In genomic region chr7:151727579-151728285, GRCh38 we compare ENCODE assay signal across 8 cellular contexts.
DNase-seq lines count a peak whose midpoint lies in the region; ATAC-seq, FAIRE-seq and TF ChIP-seq lines count a peak whose summit lies in the region.

No MANE protein-coding gene starts in this region.

- BruUV-seq in K562 (replicated peaks; lab: Mats Ljungman, UMichigan), result no TSS peak

- no peak for TF ChIP-seq POLR2A in K562 (conservative IDR thresholded peaks at IDR 0.05)

- POLR2A ChIA-PET in K562 (lab: Yijun Ruan, JAX), result interaction anchor here (0.6 kb wide), 1 partner anchor 170 kb away, joined by 3 read pairs; no protein-coding TSS in a partner anchor

- TF ChIP-seq CTCF in K562 (IDR thresholded peaks at IDR 0.05 in 2 of 3, conservative IDR thresholded peaks at IDR 0.05 in 1 of 3; ENCODE audit: insufficient read depth in 2 of 3, low read depth in 1 of 3, low read length in 3 of 3) (peak in 2 of 3 experiments; percentile 10 to 19; a peak in 1 of 6 replicates), lung (IDR thresholded peaks at IDR 0.05; ENCODE audit: control extremely low read depth, extremely low read depth) (no peak)

- intact Hi-C loops in K562 (cut with micrococcal nuclease), result no loop called here

- peak; percentile 82 for FAIRE-seq in K562 (lab: Jason Lieb, UNC)

- H3K4me1 ChIP-seq in K562 (replicated peaks in 1 of 2; ENCODE audit: control insufficient read depth in 2 of 2, insufficient read depth in 2 of 2, low read length in 2 of 2) (peaks cover 0 to 19% of the 10 kb centered on the region in 2 experiments; a peak in 2 of 5 replicates), lung (ENCODE audit: control insufficient read depth in 2 of 2, insufficient read depth in 2 of 2, low read length in 2 of 2) (peaks cover 5 to 11% of the 10 kb centered on the region in 2 donors)

- CTCF ChIA-PET in K562 (lab: Yijun Ruan, JAX; ENCODE audit: low intra/inter-chr PET ratio), result no interaction called here

- no peak overlapping the region for H3K9ac ChIP-seq in K562 (ENCODE audit: insufficient read depth in 1 of 2, low read depth in 2 of 2, low read length in 2 of 2)

- no peak overlapping the region for H3K4me2 ChIP-seq in K562 (ENCODE audit: insufficient read depth, low read length)

- TF ChIP-seq EP300 in K562 (IDR thresholded peaks at IDR 0.05; ENCODE audit: low read length), result no peak

- no peaks in the 10 kb centered on the region for H3K79me2 ChIP-seq in K562 (ENCODE audit: control insufficient read depth, insufficient read depth, low read length)

- in situ Hi-C loops in SK-MEL-5 (cut with HindIII; ENCODE audit: low pct_unique_long_range_greater_than_20kb, low sequenced_read_pairs) (no loop called here), K562 (cut with MboI) (no loop called here)

- no peaks in the 10 kb centered on the region for H3K9me3 ChIP-seq in K562 (replicated peaks; ENCODE audit: control insufficient read depth, insufficient read depth, low read depth, low read length)
- no peaks in the 10 kb centered on the region for H3K9me3 ChIP-seq in lung (ENCODE audit: control insufficient read depth in 2 of 2, insufficient read depth in 1 of 2, low read length in 1 of 2)

- peak; percentile 78 for ATAC-seq in HG02852 (IDR thresholded peaks at IDR 0.05; ENCODE audit: unreplicated experiment)
- peak; percentile 72 for ATAC-seq in K562
- ATAC-seq in lung (ENCODE audit: insufficient read depth, low FRiP score), result peak; percentile 83
- no peak for ATAC-seq in GM21528 (IDR thresholded peaks at IDR 0.05; ENCODE audit: low FRiP score, unreplicated experiment)

- peak; percentile 93 for DNase-seq in GM04503 (ENCODE audit: low read depth)
- peak; percentile 49 for DNase-seq in SK-MEL-5 (ENCODE audit: low read depth, low spot score)
- peak; percentile 61 to 71 (median 66) for DNase-seq in K562 (ENCODE audit: extremely low read depth in 1 of 4, low spot score in 3 of 4)
- DNase-seq in lung (ENCODE audit: low spot score), result peak; percentile 76
- peak; percentile 7 to 14 for DNase-seq in stimulated activated CD8-positive, alpha-beta memory T cell treated with anti-CD3 and anti-CD28 coated beads, Interleukin-4, amount 100 ng/mL, for 1 hour (ENCODE audit: low read depth in 2 of 2, low spot score in 1 of 2)
- no peak for DNase-seq in inferior parietal cortex (ENCODE audit: extremely low spot score)

- no peaks in the 10 kb centered on the region; the same call in 1 of the 2 replicates for H4K20me1 ChIP-seq in K562 (replicated peaks; ENCODE audit: control insufficient read depth, insufficient read depth, low read length)

- H3K27me3 ChIP-seq in K562 (ENCODE audit: control insufficient read depth in 2 of 2, insufficient read depth in 2 of 2, low read length in 2 of 2) (peaks cover 60 to 94% of the 10 kb centered on the region in 2 experiments), lung (ENCODE audit: control insufficient read depth, insufficient read depth) (no peaks in the 10 kb centered on the region)

- H3K9me1 ChIP-seq in K562 (ENCODE audit: control insufficient read depth, insufficient read depth, low read length), result peaks cover 3% of the 10 kb centered on the region

- H3K4me3 ChIP-seq in K562 (no peak overlapping the region), lung (no peak overlapping the region)

- H2AFZ ChIP-seq in K562 (ENCODE audit: low read depth, low read length), result no peak overlapping the region

- no peak overlapping the region for H3K27ac ChIP-seq in K562 (ENCODE audit: extremely low read depth, low read depth, low read length)
- H3K27ac ChIP-seq in lung (ENCODE audit: low read depth in 1 of 2, low read length in 1 of 2), result peak overlapping the region; percentile 44 to 74

- WGBS in K562 (ENCODE audit: insufficient coverage, low coverage, missing lambda C conversion rate), result 1% methylated on average over 16 of the region's 18 CpGs
- WGBS in lung, 2 donors, result 53 to 62% methylated on average over 18 of the region's 18 CpGs

- H3K36me3 ChIP-seq in K562 (ENCODE audit: control insufficient read depth, insufficient read depth, low read length), result no peaks in the 10 kb centered on the region
- no peaks in the 10 kb centered on the region for H3K36me3 ChIP-seq in lung (ENCODE audit: control insufficient read depth in 2 of 2, insufficient read depth in 2 of 2, low read length in 2 of 2)

- no peak for TF ChIP-seq RAD21 in K562 (CRISPR knock-in tag; conservative IDR thresholded peaks at IDR 0.05 in 1 of 2, IDR thresholded peaks at IDR 0.05 in 1 of 2)

TF ChIP-seq in K562, 482 proteins besides CTCF, POLR2A, EP300 and RAD21 (continues in another document):
- no peak for TF ChIP-seq IRF1 (CRISPR knock-in tag; IDR thresholded peaks at IDR 0.05; ENCODE audit: borderline replicate concordance)
- TF ChIP-seq HMGN3 (IDR thresholded peaks at IDR 0.05; ENCODE audit: borderline replicate concordance, extremely low read depth, insufficient read length, low read depth, low read length), result no peak
- no peak for TF ChIP-seq SETDB1 (IDR thresholded peaks at IDR 0.05; ENCODE audit: low read length)
- TF ChIP-seq RREB1 (CRISPR knock-in tag; IDR thresholded peaks at IDR 0.05), result no peak
- no peak for TF ChIP-seq RHOXF2B (CRISPR knock-in tag; conservative IDR thresholded peaks at IDR 0.05)
- TF ChIP-seq ATF3 (IDR thresholded peaks at IDR 0.05), result peak; percentile 89
- no peak for TF ChIP-seq ATF3 (CRISPR knock-in tag; conservative IDR thresholded peaks at IDR 0.05)
- TF ChIP-seq VEZF1 (CRISPR knock-in tag; IDR thresholded peaks at IDR 0.05), result peak; percentile 52
- TF ChIP-seq ZKSCAN1 (IDR thresholded peaks at IDR 0.05; ENCODE audit: low read depth, low read length), result no peak
- TF ChIP-seq HLTF (IDR thresholded peaks at IDR 0.05), result no peak
- TF ChIP-seq MEF2A (IDR thresholded peaks at IDR 0.05; ENCODE audit: control insufficient read depth, low read depth, low read length), result no peak
- no peak for TF ChIP-seq ZNF77 (CRISPR knock-in tag; IDR thresholded peaks at IDR 0.05)
